Comparison of ENCODE assay signal across 30 cellular contexts in the genomic region with DNA sequence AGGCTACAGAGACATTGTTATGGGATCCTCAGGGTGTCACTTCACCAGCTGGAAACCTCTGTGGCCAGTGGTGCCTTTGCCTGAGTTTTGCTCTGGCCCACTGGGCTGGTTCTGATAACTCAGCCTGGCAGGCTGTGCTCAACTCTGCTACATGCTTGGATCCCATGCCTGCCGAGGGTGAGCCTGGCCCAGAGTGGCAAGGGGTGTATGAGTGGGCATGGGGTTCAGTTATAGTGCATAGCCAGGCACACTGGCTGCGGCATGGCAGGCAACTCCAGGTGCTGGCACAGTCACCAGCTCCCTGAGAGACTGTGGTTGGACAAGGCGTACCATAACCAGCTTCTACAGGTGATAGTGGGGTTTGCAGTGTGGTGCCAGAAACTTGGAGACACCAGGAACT.
"Had no signal": no experiment of that assay in that cellular context is flagged by ENCODE, and none has a peak within 500 bp of the region (broad histone marks: within the 10 kb centered on the region; RNA-seq: fewer than 3 reads in every experiment).

No MANE protein-coding gene starts in this region.

- H3K36me3 ChIP-seq: brain microvascular endothelial cell, esophagus squamous epithelium had no signal

- ATAC-seq: activated naive CD4-positive, alpha-beta T cell treated with anti-CD3 and anti-CD28 coated beads, Interleukin-2, amount 50 U/mL, for 72 hours; activated T-cell treated with anti-CD3 and anti-CD28 coated beads, Interleukin-2, amount 50 U/mL, for 72 hours; WTC11 had no signal

- H3K27me3 ChIP-seq: brain microvascular endothelial cell, esophagus squamous epithelium had no signal

- DNase-seq: activated CD4-positive, alpha-beta memory T cell treated with anti-CD3 and anti-CD28 coated beads, Interleukin-2, amount 10 ng/mL, durations not matched to agents 7 days and 5 days; activated CD4-positive, alpha-beta T cell treated with anti-CD3 and anti-CD28 coated beads for 1 hour; activated CD4-positive, alpha-beta T cell treated with anti-CD3 and anti-CD28 coated beads for 4 hours; activated CD4-positive, alpha-beta T cell treated with anti-CD3 and anti-CD28 coated beads, Interleukin-2, amount 10 ng/mL, durations not matched to agents 7 days and 5 days; activated CD4-positive, alpha-beta T cell treated with anti-CD3 and anti-CD28 coated beads, Interleukin-2, amount 50 U/mL, for 4 hours; activated CD8-positive, alpha-beta memory T cell treated with anti-CD3 and anti-CD28 coated beads, Interleukin-2, amount 50 U/mL, for 48 hours; activated gamma-delta T cell; activated naive CD4-positive, alpha-beta T cell; activated naive CD4-positive, alpha-beta T cell treated with anti-CD3 and anti-CD28 coated beads, Interleukin-2, amount 10 ng/mL, durations not matched to agents 7 days and 5 days; activated naive CD8-positive, alpha-beta T cell treated with anti-CD3 and anti-CD28 coated beads, Interleukin-2, amount 10 ng/mL, durations not matched to agents 7 days and 5 days; activated T-cell treated with anti-CD3 and anti-CD28 coated beads for 4 hours; activated T-cell treated with anti-CD3 and anti-CD28 coated beads, Interleukin-2, amount 50 U/mL, for 24 hours; activated T-cell treated with anti-CD3 and anti-CD28 coated beads, Interleukin-2, amount 50 U/mL, for 72 hours; brain microvascular endothelial cell; cortex of kidney; dermis blood vessel endothelial cell; effector CD4-positive, alpha-beta T cell; esophagus squamous epithelium; T-helper 2 cell had no signal

- H3K4me1 Mint-ChIP-seq: activated CD4-positive, alpha-beta memory T cell treated with anti-CD3 and anti-CD28 coated beads, Interleukin-2, amount 10 ng/mL, durations not matched to agents 7 days and 5 days; activated CD4-positive, alpha-beta T cell treated with anti-CD3 and anti-CD28 coated beads, Interleukin-2, amount 10 ng/mL, durations not matched to agents 7 days and 5 days; activated naive CD4-positive, alpha-beta T cell treated with anti-CD3 and anti-CD28 coated beads, Interleukin-2, amount 10 ng/mL, durations not matched to agents 7 days and 5 days; activated naive CD8-positive, alpha-beta T cell treated with anti-CD3 and anti-CD28 coated beads, Interleukin-2, amount 10 ng/mL, durations not matched to agents 7 days and 5 days; central memory CD8-positive, alpha-beta T cell had no signal

- H3K27ac Mint-ChIP-seq: activated CD4-positive, alpha-beta memory T cell treated with anti-CD3 and anti-CD28 coated beads, Interleukin-2, amount 10 ng/mL, durations not matched to agents 7 days and 5 days; activated CD4-positive, alpha-beta T cell treated with anti-CD3 and anti-CD28 coated beads, Interleukin-2, amount 10 ng/mL, durations not matched to agents 7 days and 5 days; activated naive CD4-positive, alpha-beta T cell treated with anti-CD3 and anti-CD28 coated beads, Interleukin-2, amount 10 ng/mL, durations not matched to agents 7 days and 5 days; activated naive CD4-positive, alpha-beta T cell treated with anti-CD3 and anti-CD28 coated beads, Interleukin-2, amount 50 U/mL, for 72 hours; activated naive CD8-positive, alpha-beta T cell treated with anti-CD3 and anti-CD28 coated beads, Interleukin-2, amount 10 ng/mL, durations not matched to agents 7 days and 5 days; activated T-cell treated with anti-CD3 and anti-CD28 coated beads, Interleukin-2, amount 50 U/mL, for 24 hours; activated T-cell treated with anti-CD3 and anti-CD28 coated beads, Interleukin-2, amount 50 U/mL, for 72 hours; WTC11 had no signal

- H3K4me3 ChIP-seq: esophagus squamous epithelium had no signal

- H3K27me3 Mint-ChIP-seq: activated CD4-positive, alpha-beta memory T cell treated with anti-CD3 and anti-CD28 coated beads, Interleukin-2, amount 10 ng/mL, durations not matched to agents 7 days and 5 days; activated CD4-positive, alpha-beta T cell treated with anti-CD3 and anti-CD28 coated beads, Interleukin-2, amount 10 ng/mL, durations not matched to agents 7 days and 5 days; activated naive CD4-positive, alpha-beta T cell treated with anti-CD3 and anti-CD28 coated beads, Interleukin-2, amount 10 ng/mL, durations not matched to agents 7 days and 5 days; activated naive CD8-positive, alpha-beta T cell treated with anti-CD3 and anti-CD28 coated beads, Interleukin-2, amount 10 ng/mL, durations not matched to agents 7 days and 5 days; activated T-cell treated with anti-CD3 and anti-CD28 coated beads, Interleukin-2, amount 50 U/mL, for 24 hours; central memory CD8-positive, alpha-beta T cell had no signal

- H3K4me3 Mint-ChIP-seq: activated CD4-positive, alpha-beta memory T cell treated with anti-CD3 and anti-CD28 coated beads, Interleukin-2, amount 10 ng/mL, durations not matched to agents 7 days and 5 days; activated CD4-positive, alpha-beta T cell treated with anti-CD3 and anti-CD28 coated beads, Interleukin-2, amount 10 ng/mL, durations not matched to agents 7 days and 5 days; activated naive CD4-positive, alpha-beta T cell treated with anti-CD3 and anti-CD28 coated beads, Interleukin-2, amount 10 ng/mL, durations not matched to agents 7 days and 5 days; activated naive CD8-positive, alpha-beta T cell treated with anti-CD3 and anti-CD28 coated beads, Interleukin-2, amount 10 ng/mL, durations not matched to agents 7 days and 5 days; activated T-cell treated with anti-CD3 and anti-CD28 coated beads, Interleukin-2, amount 50 U/mL, for 24 hours; activated T-cell treated with anti-CD3 and anti-CD28 coated beads, Interleukin-2, amount 50 U/mL, for 72 hours; central memory CD8-positive, alpha-beta T cell; WTC11 had no signal

- H3K27ac ChIP-seq: brain microvascular endothelial cell, epithelial cell of prostate, esophagus squamous epithelium, VCaP had no signal

- H3K4me1 ChIP-seq: esophagus squamous epithelium had no signal

- FAIRE-seq: astrocyte, bronchial epithelial cell, colon, endometrium, endothelial cell of umbilical vein, frontal cortex had no signal

- H3K36me3 Mint-ChIP-seq: activated naive CD4-positive, alpha-beta T cell treated with anti-CD3 and anti-CD28 coated beads, Interleukin-2, amount 10 ng/mL, durations not matched to agents 7 days and 5 days; activated naive CD8-positive, alpha-beta T cell treated with anti-CD3 and anti-CD28 coated beads, Interleukin-2, amount 10 ng/mL, durations not matched to agents 7 days and 5 days had no signal
